ENCODE assay signal across 27 cellular contexts in the genomic region with DNA sequence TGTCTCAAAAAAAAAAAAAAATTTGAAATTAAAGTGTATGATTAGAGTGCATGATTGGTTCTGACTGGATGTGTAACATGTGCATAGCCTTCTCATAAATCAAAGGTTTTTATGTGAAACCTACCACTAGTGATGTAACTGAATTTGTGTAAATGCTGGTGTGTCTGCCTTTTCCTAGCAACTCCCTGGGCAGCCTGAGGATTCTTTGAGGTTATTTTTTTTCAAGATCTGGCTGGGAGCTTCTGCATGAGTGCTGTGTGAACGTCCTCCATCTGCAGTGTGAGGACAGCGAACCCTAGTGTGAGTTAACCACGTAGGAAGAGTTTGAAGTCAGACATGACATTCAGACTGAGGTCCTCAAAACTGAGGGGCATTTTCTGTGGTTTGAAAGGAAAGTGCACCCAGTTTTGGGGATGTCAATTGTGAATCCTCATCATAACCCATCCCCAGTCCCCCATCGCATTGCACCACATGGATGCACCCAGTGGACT. TPM values are rescaled to one million over a fixed set of nuclear protein-coding genes. Genes with fewer than 3 reads are reported as not detected.
"Had no signal": no experiment of that assay in that cellular context is flagged by ENCODE, and none has a peak within 500 bp of the region (broad histone marks: within the 10 kb centered on the region; RNA-seq: fewer than 3 reads in every experiment).

No MANE protein-coding gene starts in this region.

- H3K4me3 ChIP-seq: colonic mucosa had no signal

- H3K27ac ChIP-seq: brain microvascular endothelial cell, colonic mucosa, KMS-11, VCaP had no signal

- H3K27me3 Mint-ChIP-seq: activated CD4-positive, alpha-beta T cell treated with anti-CD3 and anti-CD28 coated beads for 36 hours; activated naive CD8-positive, alpha-beta T cell treated with anti-CD3 and anti-CD28 coated beads, Interleukin-2, amount 50 U/mL, for 24 hours; activated T-cell treated with anti-CD3 and anti-CD28 coated beads, Interleukin-2, amount 50 U/mL, for 24 hours had no signal

- H3K9ac ChIP-seq: KMS-11, SK-N-SH had no signal

- H3K36me3 ChIP-seq: brain microvascular endothelial cell, colonic mucosa had no signal

- H3K9me3 ChIP-seq: colonic mucosa, SK-N-SH had no signal

- H3K4me3 Mint-ChIP-seq: activated CD4-positive, alpha-beta T cell treated with anti-CD3 and anti-CD28 coated beads for 36 hours; activated CD8-positive, alpha-beta T cell treated with anti-CD3 and anti-CD28 coated beads, Interleukin-2, amount 10 ng/mL, durations not matched to agents 7 days and 5 days; activated naive CD8-positive, alpha-beta T cell treated with anti-CD3 and anti-CD28 coated beads, Interleukin-2, amount 50 U/mL, for 24 hours; activated T-cell treated with anti-CD3 and anti-CD28 coated beads, Interleukin-2, amount 50 U/mL, for 24 hours had no signal

- H3K4me1 Mint-ChIP-seq: activated CD4-positive, alpha-beta T cell treated with anti-CD3 and anti-CD28 coated beads for 36 hours; activated naive CD8-positive, alpha-beta T cell treated with anti-CD3 and anti-CD28 coated beads, Interleukin-2, amount 50 U/mL, for 24 hours had no signal

- H3K27ac Mint-ChIP-seq: activated CD4-positive, alpha-beta T cell treated with anti-CD3 and anti-CD28 coated beads for 36 hours; activated CD8-positive, alpha-beta T cell treated with anti-CD3 and anti-CD28 coated beads, Interleukin-2, amount 10 ng/mL, durations not matched to agents 7 days and 5 days; activated naive CD4-positive, alpha-beta T cell treated with anti-CD3 and anti-CD28 coated beads, Interleukin-2, amount 50 U/mL, for 72 hours; activated naive CD8-positive, alpha-beta T cell treated with anti-CD3 and anti-CD28 coated beads, Interleukin-2, amount 50 U/mL, for 24 hours; activated T-cell treated with anti-CD3 and anti-CD28 coated beads, Interleukin-2, amount 50 U/mL, for 24 hours had no signal

- ATAC-seq: activated CD4-positive, alpha-beta T cell treated with anti-CD3 and anti-CD28 coated beads for 36 hours; activated CD8-positive, alpha-beta T cell treated with anti-CD3 and anti-CD28 coated beads, Interleukin-2, amount 10 ng/mL, durations not matched to agents 7 days and 5 days; activated naive CD4-positive, alpha-beta T cell treated with anti-CD3 and anti-CD28 coated beads, Interleukin-2, amount 50 U/mL, for 72 hours; activated naive CD8-positive, alpha-beta T cell treated with anti-CD3 and anti-CD28 coated beads, Interleukin-2, amount 50 U/mL, for 24 hours; PC-3 had no signal

- H3K4me2 ChIP-seq: KMS-11, SK-N-SH had no signal

- H3K4me1 ChIP-seq: colonic mucosa had no signal

- DNase-seq: activated CD4-positive, alpha-beta T cell treated with anti-CD3 and anti-CD28 coated beads for 36 hours; activated CD8-positive, alpha-beta memory T cell treated with anti-CD3 and anti-CD28 coated beads, Interleukin-2, amount 50 U/mL, for 48 hours; activated CD8-positive, alpha-beta T cell treated with anti-CD3 and anti-CD28 coated beads, Interleukin-2, amount 10 ng/mL, durations not matched to agents 7 days and 5 days; activated effector memory CD4-positive, alpha-beta T cell treated with anti-CD3 and anti-CD28 coated beads, Interleukin-2, amount 50 U/mL, for 16 hours; activated naive CD4-positive, alpha-beta T cell treated with Interleukin-2 at 50 U/mL for 16 hours; activated naive CD8-positive, alpha-beta T cell treated with anti-CD3 and anti-CD28 coated beads, Interleukin-2, amount 50 U/mL, for 24 hours; activated T-cell treated with anti-CD3 and anti-CD28 coated beads, Interleukin-2, amount 50 U/mL, for 24 hours; amniotic stem cell; brain microvascular endothelial cell; caudate nucleus; colonic mucosa; MM.1S; NCI-H1105 treated with DMSO at 0.1 percent for 48 hours; NCI-H1436 treated with DMSO at 0.1 percent for 48 hours; NCI-H187; NCI-H2081; NCI-H510A treated with DMSO at 0.1 percent for 48 hours; NCI-H69; PC-3; SK-N-SH; T-helper 1 cell had no signal

- H3K27me3 ChIP-seq: brain microvascular endothelial cell, colonic mucosa had no signal

RNA-seq across cellular contexts. Expression of a gene that starts 39.9 kb away (rescaled TPM):
- total RNA-seq: activated CD4-positive, alpha-beta T cell treated with anti-CD3 and anti-CD28 coated beads for 36 hours; activated CD8-positive, alpha-beta T cell treated with anti-CD3 and anti-CD28 coated beads, Interleukin-2, amount 10 ng/mL, durations not matched to agents 7 days and 5 days; activated naive CD4-positive, alpha-beta T cell treated with anti-CD3 and anti-CD28 coated beads, Interleukin-2, amount 50 U/mL, for 72 hours; astrocyte; cerebellum; colonic mucosa; PC-3; T-helper 2 cell treated with Interferon-gamma antibody and Interleukin-4, amounts not matched to agents 100 ng/mL and 5 ng/mL, for 36 hours had no signal
